ENCODE assay signal across 8 cellular contexts in the genomic region with DNA sequence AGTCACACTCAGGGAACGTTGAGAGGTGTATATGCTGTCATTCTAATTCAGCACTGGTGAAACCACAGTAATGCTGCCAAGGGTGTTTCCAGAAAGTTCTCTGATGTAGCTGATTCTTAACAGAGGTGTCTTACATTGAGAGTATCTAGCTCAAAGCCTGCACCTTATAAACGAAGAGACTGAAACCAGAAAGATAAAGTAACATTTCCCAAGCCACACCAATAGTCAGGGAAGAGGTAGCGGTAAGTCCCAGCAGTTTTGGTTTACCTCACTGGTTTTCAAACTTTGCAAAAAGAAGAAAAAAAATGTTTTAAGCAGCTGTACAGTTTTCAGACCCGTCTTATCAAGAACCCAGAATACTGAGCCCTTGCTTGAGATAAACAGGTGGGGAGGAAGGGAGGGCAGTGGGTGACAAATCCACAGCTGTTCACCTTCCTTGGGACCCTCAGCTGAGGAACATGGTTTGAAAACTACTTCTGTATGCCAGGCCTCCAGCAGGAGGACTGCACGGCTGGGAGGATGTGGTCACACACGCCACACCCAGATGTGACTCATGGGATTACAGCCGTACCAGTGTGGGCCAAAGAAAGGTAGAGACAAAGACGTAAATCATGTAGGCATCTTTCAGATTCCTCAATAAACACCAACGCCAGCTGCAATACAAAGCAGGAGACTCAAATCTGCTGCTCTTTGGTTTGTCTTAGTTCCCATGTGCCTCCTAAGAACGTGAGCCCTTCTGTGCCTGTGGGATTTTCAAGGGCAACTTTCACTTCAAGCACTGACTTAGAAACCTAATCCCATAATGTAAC.
DNase-seq lines count a peak whose midpoint lies in the region; ATAC-seq and TF ChIP-seq lines count a peak whose summit lies in the region.

No MANE protein-coding gene starts in this region.

- no peak for TF ChIP-seq CTCF in coronary artery (IDR thresholded peaks at IDR 0.05)

- DNase-seq in Ammon's horn (ENCODE audit: low spot score): peak; percentile 43
- peak; percentile 88 for DNase-seq in RPMI8226
- peak; percentile 71 for DNase-seq in activated T-helper 9 cell treated with anti-CD3 and anti-CD28 coated beads, Interleukin-2, amount 50 U/mL, for 16 hours (ENCODE audit: low read depth)
- DNase-seq in glomerular visceral epithelial cell (ENCODE audit: extremely low spot score): peak; percentile 93
- DNase-seq in stimulated activated CD4-positive, alpha-beta T cell treated with anti-CD3 and anti-CD28 coated beads, Interleukin-15, amount 100 ng/mL, for 1 hour (ENCODE audit: low read depth in 1 of 2, low spot score in 1 of 2): peak; percentile 44 to 62
- no peak for DNase-seq in coronary artery (ENCODE audit: low spot score)

- H3K27ac ChIP-seq in coronary artery: peak overlapping the region in 1 of 2 donors; percentile 51

- no peak overlapping the region for H3K4me3 ChIP-seq in coronary artery

- ATAC-seq in GM19025 (IDR thresholded peaks at IDR 0.05; ENCODE audit: low read depth, unreplicated experiment) (peak; percentile 75), HG03159 (IDR thresholded peaks at IDR 0.05; ENCODE audit: unreplicated experiment) (peak; percentile 81)
